In the genomic region with DNA sequence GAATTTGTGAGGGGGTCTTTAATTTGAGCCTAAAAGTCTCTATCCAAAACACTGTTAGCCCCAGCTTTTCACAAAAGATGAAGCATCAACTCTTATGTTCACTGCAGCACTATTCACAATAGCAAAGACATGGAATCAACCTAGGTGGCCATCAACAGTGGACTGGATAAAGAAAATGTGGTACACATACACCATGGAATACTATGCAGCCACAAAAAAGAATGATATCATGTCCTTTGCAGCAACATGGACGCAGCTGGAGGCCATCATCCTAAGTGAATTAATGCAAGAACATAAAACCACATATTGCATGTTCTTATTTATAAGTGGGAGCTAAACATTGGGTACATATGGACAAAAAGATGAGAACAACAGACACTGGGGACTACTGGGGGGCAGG, we compare ENCODE assay signal across 2 cellular contexts. TPM values are rescaled to one million over a fixed set of nuclear protein-coding genes. Genes with fewer than 3 reads are reported as not detected.
"Had no signal": no experiment of that assay in that cellular context is flagged by ENCODE, and none has a peak within 500 bp of the region (broad histone marks: within the 10 kb centered on the region; RNA-seq: fewer than 3 reads in every experiment).

No MANE protein-coding gene starts in this region.

RNA-seq across cellular contexts. Expression of a gene that starts 59.2 kb away (rescaled TPM):
- total RNA-seq: GM23248, HFFc6 had no signal
- polyA plus RNA-seq: GM23248 had no signal
